ENCODE assay signal across 12 cellular contexts in the genomic region with DNA sequence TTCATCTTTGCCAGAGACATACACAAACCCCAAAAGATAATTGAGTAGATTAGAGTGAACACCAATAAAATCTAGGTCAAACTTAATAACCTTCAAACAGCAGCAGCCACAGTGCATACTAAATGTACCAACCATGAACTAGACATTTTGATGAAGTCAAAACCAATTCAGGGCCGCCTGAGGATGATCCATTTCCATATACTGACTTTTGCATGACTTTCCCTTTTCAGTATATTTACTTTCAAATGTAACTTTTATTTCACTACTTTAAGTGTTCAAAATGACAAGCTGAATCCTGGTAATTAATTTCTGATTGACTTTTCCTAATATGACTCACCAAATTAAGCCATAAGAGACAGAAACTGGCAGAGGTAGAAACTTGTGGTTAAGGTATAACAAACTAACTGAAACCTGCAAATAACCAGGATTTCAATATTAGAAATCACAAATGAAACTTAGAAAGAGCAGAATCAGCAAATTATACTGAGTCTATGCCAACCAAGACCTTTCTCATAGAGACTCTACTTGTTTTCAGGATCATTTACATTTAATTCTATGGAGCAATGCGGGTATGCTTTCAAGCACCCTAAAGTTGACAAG.
DNase-seq lines count a peak whose midpoint lies in the region; ATAC-seq and TF ChIP-seq lines count a peak whose summit lies in the region.
"Had no signal": no experiment of that assay in that cellular context is flagged by ENCODE, and none has a peak within 500 bp of the region (broad histone marks: within the 10 kb centered on the region; RNA-seq: fewer than 3 reads in every experiment).

No MANE protein-coding gene starts in this region.

- H3K9me3 ChIP-seq in prostate gland, result no peaks in the 10 kb centered on the region

- no peak overlapping the region for H3K4me3 ChIP-seq in GM06990 (replicated peaks; ENCODE audit: low read depth, low read length)
- H3K4me3 ChIP-seq in prostate gland, result no peak overlapping the region

- intact Hi-C loops in prostate gland (cut with DNase I), result no loop called here

- ATAC-seq in GM19035 (IDR thresholded peaks at IDR 0.05; ENCODE audit: unreplicated experiment), result peak; percentile 66
- ATAC-seq in HG02623 (IDR thresholded peaks at IDR 0.05; ENCODE audit: unreplicated experiment), result peak; percentile 72
- peak; percentile 79 for ATAC-seq in HG03460 (IDR thresholded peaks at IDR 0.05; ENCODE audit: unreplicated experiment)
- ATAC-seq in omental fat pad (ENCODE audit: low FRiP score), result no peak
- ATAC-seq: stimulated activated memory B cell treated with anti-CD40 and anti-IgM and Interleukin-4, amounts not matched to agents 10 μg/mL and 1 μg/mL and 100 μg/mL, for 72 hours had no signal

- TF ChIP-seq POLR2A in prostate gland (IDR thresholded peaks at IDR 0.05), result no peak

- TF ChIP-seq CTCF in GM06990 (IDR thresholded peaks at IDR 0.05; ENCODE audit: insufficient read depth, low read length, poor library complexity, severe bottlenecking) (no peak), prostate gland (IDR thresholded peaks at IDR 0.05) (no peak), omental fat pad (IDR thresholded peaks at IDR 0.05) (no peak)

- H3K36me3 ChIP-seq in GM06990 (ENCODE audit: control insufficient read depth, insufficient read depth, low read length) (no peaks in the 10 kb centered on the region), prostate gland (no peaks in the 10 kb centered on the region)

- 93% methylated on average over 2 of the region's 2 CpGs for WGBS in prostate gland

- no peaks in the 10 kb centered on the region for H3K4me1 ChIP-seq in prostate gland (replicated peaks)

- H3K27me3 ChIP-seq in GM06990 (replicated peaks; ENCODE audit: control insufficient read depth, insufficient read depth, low read length) (no peaks in the 10 kb centered on the region), prostate gland (replicated peaks; ENCODE audit: insufficient read depth) (no peaks in the 10 kb centered on the region)

- H3K27ac ChIP-seq in prostate gland, result no peak overlapping the region

- DNase-seq in GM06990 (ENCODE audit: extremely low read depth, insufficient read length), result peak; percentile 16
- no peak for DNase-seq in prostate gland (ENCODE audit: low spot score)
- no peak for DNase-seq in omental fat pad (ENCODE audit: low spot score)
- no peak for DNase-seq in middle frontal gyrus (ENCODE audit: extremely low spot score, low spot score)
- DNase-seq in activated CD4-positive, alpha-beta T cell treated with anti-CD3 and anti-CD28 coated beads, Interleukin-2, amount 50 U/mL, for 4 hours, result no peak
- DNase-seq: activated naive CD4-positive, alpha-beta T cell treated with anti-CD3 and anti-CD28 coated beads, Interleukin-2, amount 10 ng/mL, durations not matched to agents 7 days and 5 days; DND-41; NCI-H1092 had no signal
